Comparison of ENCODE assay signal across 25 cellular contexts in the genomic region with DNA sequence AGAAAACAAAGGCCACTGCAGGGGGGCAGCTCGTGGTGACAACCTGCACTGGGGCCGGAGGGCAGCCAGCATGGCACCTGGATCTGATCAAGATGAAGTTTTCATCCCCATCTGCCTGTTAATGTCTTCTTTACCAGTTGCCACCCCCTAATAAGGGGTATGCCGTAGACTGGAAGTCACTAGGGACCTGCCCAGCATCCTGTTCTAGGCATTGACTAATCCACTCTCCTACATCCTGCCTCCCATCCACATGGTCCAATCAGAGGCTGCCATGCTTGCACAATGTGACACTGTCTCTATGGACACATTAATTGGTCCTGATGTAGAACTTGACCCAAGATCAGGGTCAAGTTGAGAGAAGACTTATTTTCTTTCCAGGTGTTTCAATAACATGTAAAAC.
"Had no signal": no experiment of that assay in that cellular context is flagged by ENCODE, and none has a peak within 500 bp of the region (broad histone marks: within the 10 kb centered on the region; RNA-seq: fewer than 3 reads in every experiment).

No MANE protein-coding gene starts in this region.

- H2AFZ ChIP-seq: neural progenitor cell had no signal

- H3K27ac ChIP-seq: colonic mucosa, foreskin keratinocyte, neural progenitor cell, ovary, psoas muscle, right lobe of liver, suprapubic skin, transverse colon had no signal

- H3K27me3 ChIP-seq: colonic mucosa, esophagus muscularis mucosa, gastroesophageal sphincter, neural progenitor cell, ovary, right lobe of liver, suprapubic skin, transverse colon had no signal

- H3K4me3 ChIP-seq: colonic mucosa, esophagus muscularis mucosa, gastroesophageal sphincter, neural progenitor cell, ovary, psoas muscle, right lobe of liver, suprapubic skin, transverse colon had no signal

- H3K27me3 Mint-ChIP-seq: central memory CD8-positive, alpha-beta T cell; naive thymus-derived CD4-positive, alpha-beta T cell; stimulated activated naive CD8-positive, alpha-beta T cell treated with anti-CD3 and anti-CD28 coated beads, Interleukin-15, amount 100 ng/mL, for 72 hours had no signal

- DNase-seq: colonic mucosa; effector CD8-positive, alpha-beta T cell; foreskin keratinocyte; mesenchymal stem cell; midbrain; naive thymus-derived CD4-positive, alpha-beta T cell; nucleus accumbens; ovary; posterior cingulate gyrus; psoas muscle; right lobe of liver; small intestine; stimulated activated CD4-positive, alpha-beta T cell treated with anti-CD3 and anti-CD28 coated beads, Interleukin-15, amount 100 ng/mL, for 24 hours; stimulated activated CD4-positive, alpha-beta T cell treated with anti-CD3 and anti-CD28 coated beads, Interleukin-2, amount 100 ng/mL, for 48 hours; stimulated activated CD8-positive, alpha-beta memory T cell treated with anti-CD3 and anti-CD28 coated beads, Interleukin-4, amount 100 ng/mL, for 48 hours; stimulated activated naive CD4-positive, alpha-beta T cell; stimulated activated naive CD8-positive, alpha-beta T cell treated with anti-CD3 and anti-CD28 coated beads, Interleukin-15, amount 100 ng/mL, for 72 hours; transverse colon had no signal

- H3K9me3 Mint-ChIP-seq: central memory CD8-positive, alpha-beta T cell; dendritic cell treated with granulocyte-macrophage colony-stimulating factor and Interleukin-4, amounts not matched to agents 40 ng/mL and 50 ng/mL, for 4 days; nephron; neural progenitor cell; stimulated activated naive CD8-positive, alpha-beta T cell treated with anti-CD3 and anti-CD28 coated beads, Interleukin-15, amount 100 ng/mL, for 72 hours had no signal

- ATAC-seq: foreskin keratinocyte; gastroesophageal sphincter; naive thymus-derived CD4-positive, alpha-beta T cell; psoas muscle; stimulated activated naive CD8-positive, alpha-beta T cell treated with anti-CD3 and anti-CD28 coated beads, Interleukin-15, amount 100 ng/mL, for 72 hours had no signal

- H3K36me3 ChIP-seq: colonic mucosa, gastroesophageal sphincter, neural progenitor cell, ovary, right lobe of liver, suprapubic skin, transverse colon had no signal

- H3K9me3 ChIP-seq: colonic mucosa, esophagus muscularis mucosa, gastroesophageal sphincter, ovary, psoas muscle, right lobe of liver, suprapubic skin, transverse colon had no signal

- H3K4me3 Mint-ChIP-seq: central memory CD8-positive, alpha-beta T cell; dendritic cell treated with granulocyte-macrophage colony-stimulating factor and Interleukin-4, amounts not matched to agents 40 ng/mL and 50 ng/mL, for 4 days; naive thymus-derived CD4-positive, alpha-beta T cell; nephron; neural progenitor cell; stimulated activated naive CD8-positive, alpha-beta T cell treated with anti-CD3 and anti-CD28 coated beads, Interleukin-15, amount 100 ng/mL, for 72 hours had no signal

- H3K36me3 Mint-ChIP-seq: neural progenitor cell had no signal

- H3K4me1 ChIP-seq: colonic mucosa, foreskin keratinocyte, psoas muscle, right lobe of liver, suprapubic skin had no signal

- H3K27ac Mint-ChIP-seq: dendritic cell treated with granulocyte-macrophage colony-stimulating factor and Interleukin-4, amounts not matched to agents 40 ng/mL and 50 ng/mL, for 4 days; neural progenitor cell; stimulated activated naive CD8-positive, alpha-beta T cell treated with anti-CD3 and anti-CD28 coated beads, Interleukin-15, amount 100 ng/mL, for 72 hours had no signal
